28 cellular contexts compared by ENCODE assay signal in the genomic region with DNA sequence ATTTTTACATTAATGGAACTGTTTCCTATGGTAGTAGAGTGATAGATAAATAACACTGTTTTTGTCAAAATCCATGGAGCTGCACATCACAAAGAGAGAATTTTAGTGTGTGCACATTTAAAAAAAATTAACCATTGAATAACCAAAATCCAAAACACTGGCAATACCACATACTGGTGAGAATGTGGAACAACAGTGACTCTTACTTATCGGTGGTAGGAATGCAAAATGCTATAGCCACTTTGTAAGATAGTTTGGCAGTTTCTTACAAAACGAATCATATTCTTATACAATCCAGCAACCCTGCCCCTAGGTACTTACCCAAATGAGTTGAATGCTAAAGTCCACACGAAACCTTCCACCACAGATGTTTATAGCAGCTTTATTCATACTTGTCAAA.
DNase-seq lines count a peak whose midpoint lies in the region; ATAC-seq, FAIRE-seq and TF ChIP-seq lines count a peak whose summit lies in the region.
"Had no signal": no experiment of that assay in that cellular context is flagged by ENCODE, and none has a peak within 500 bp of the region (broad histone marks: within the 10 kb centered on the region; RNA-seq: fewer than 3 reads in every experiment).

No MANE protein-coding gene starts in this region.

- no peaks in the 10 kb centered on the region for H3K9me3 Mint-ChIP-seq in GM23338
- H3K9me3 Mint-ChIP-seq in endodermal cell: peaks cover 44% of the 10 kb centered on the region
- H3K9me3 Mint-ChIP-seq: CD14-positive monocyte had no signal

- H3K27ac Mint-ChIP-seq in GM23338: no peak overlapping the region
- no peak overlapping the region for H3K27ac Mint-ChIP-seq in endodermal cell
- H3K27ac Mint-ChIP-seq: CD14-positive monocyte; CD4-positive, alpha-beta memory T cell; CD4-positive, CD25-positive, alpha-beta regulatory T cell; CD8-positive, alpha-beta memory T cell had no signal

- intact Hi-C loops in PC-3 (cut with micrococcal nuclease): no loop called here

- POLR2A ChIA-PET in PC-3 (lab: Charles Lee; ENCODE audit: unreplicated experiment): no interaction called here

- ATAC-seq in GM23338 (no peak), PC-3 (no peak), HG03342 (IDR thresholded peaks at IDR 0.05; ENCODE audit: unreplicated experiment) (no peak)
- ATAC-seq: A549, GM12878 had no signal

- H3K4me3 ChIP-seq in GM23338 (no peak overlapping the region), PC-3 (ENCODE audit: low read length) (no peak overlapping the region), bronchial epithelial cell (ENCODE audit: low read depth, low read length) (no peak overlapping the region), endodermal cell (ENCODE audit: low read length) (no peak overlapping the region)
- H3K4me3 ChIP-seq: A549, BLaER1, GM12878 had no signal

- CTCF ChIA-PET in PC-3 (lab: Charles Lee): no interaction called here

- BruUV-seq in PC-3 (replicated peaks; lab: Mats Ljungman, UMichigan): no TSS peak

- H3K4me1 ChIP-seq in GM23338 (ENCODE audit: insufficient read depth): no peaks in the 10 kb centered on the region
- H3K4me1 ChIP-seq in PC-3 (ENCODE audit: insufficient read depth, low read length): no peaks in the 10 kb centered on the region
- H3K4me1 ChIP-seq in endodermal cell (ENCODE audit: control insufficient read depth, insufficient read depth, low read length): no peaks in the 10 kb centered on the region
- H3K4me1 ChIP-seq: A549, BE2C, BLaER1 had no signal

- no peaks in the 10 kb centered on the region for H3K36me3 Mint-ChIP-seq in GM23338 (ENCODE audit: low read depth)
- no peaks in the 10 kb centered on the region for H3K36me3 Mint-ChIP-seq in endodermal cell (ENCODE audit: low read depth)
- H3K36me3 Mint-ChIP-seq: CD14-positive monocyte; CD4-positive, alpha-beta memory T cell; CD4-positive, CD25-positive, alpha-beta regulatory T cell; CD8-positive, alpha-beta memory T cell had no signal

- H3K27ac ChIP-seq in GM23338 (ENCODE audit: low read depth) (no peak overlapping the region), PC-3 (ENCODE audit: low read length) (no peak overlapping the region), endodermal cell (ENCODE audit: low read depth, low read length) (no peak overlapping the region)
- H3K27ac ChIP-seq: 22Rv1, A549, BLaER1 had no signal

- H2AFZ ChIP-seq in GM23338: no peak overlapping the region
- no peak overlapping the region for H2AFZ ChIP-seq in PC-3 (ENCODE audit: low read length)

- H3K4me3 Mint-ChIP-seq in GM23338 (no peak overlapping the region), endodermal cell (no peak overlapping the region)
- H3K4me3 Mint-ChIP-seq: CD14-positive monocyte; CD4-positive, alpha-beta memory T cell; CD8-positive, alpha-beta memory T cell had no signal

- no peaks in the 10 kb centered on the region for H3K27me3 ChIP-seq in GM23338 (ENCODE audit: insufficient read depth)
- H3K27me3 ChIP-seq in PC-3 (ENCODE audit: low read length): peaks cover 4% of the 10 kb centered on the region; the same call in 1 of the 2 replicates
- H3K27me3 ChIP-seq in bronchial epithelial cell (ENCODE audit: control insufficient read depth, insufficient read depth, low read length): no peaks in the 10 kb centered on the region
- no peaks in the 10 kb centered on the region for H3K27me3 ChIP-seq in endodermal cell (ENCODE audit: control insufficient read depth, insufficient read depth, low read length, poor library complexity, severe bottlenecking)
- H3K27me3 ChIP-seq: BE2C had no signal

- DNase-seq in GM23338 (ENCODE audit: low spot score) (peak; percentile 3), PC-3 (no peak), bronchial epithelial cell (ENCODE audit: low read depth) (peak; percentile 0), endodermal cell (no peak), NCI-H2196 treated with DMSO at 0.1 percent for 48 hours (lab: John Stamatoyannopoulos, UW; ENCODE audit: unreplicated experiment) (no peak), AML-193 (lab: John Stamatoyannopoulos, UW) (no peak), NCI-H510A (lab: John Stamatoyannopoulos, UW) (no peak)
- DNase-seq: BE2C; C1 segment of cervical spinal cord; CD4-positive, alpha-beta memory T cell; CD4-positive, CD25-positive, alpha-beta regulatory T cell; CD8-positive, alpha-beta memory T cell; COR-L47; DMS 273 treated with DMSO at 0.1 percent for 48 hours; DMS153; DMS53; DMS79; DND-41; EL; GDM1 had no signal

- FAIRE-seq in bronchial epithelial cell (lab: Jason Lieb, UNC): no peak
- FAIRE-seq: A549, GM12878, GM12892, GM18507 had no signal

- H3K4me1 Mint-ChIP-seq in GM23338: no peaks in the 10 kb centered on the region
- no peaks in the 10 kb centered on the region for H3K4me1 Mint-ChIP-seq in endodermal cell
- H3K4me1 Mint-ChIP-seq: CD14-positive monocyte; CD4-positive, alpha-beta memory T cell; CD4-positive, CD25-positive, alpha-beta regulatory T cell; CD8-positive, alpha-beta memory T cell had no signal

- no peaks in the 10 kb centered on the region for H3K9me3 ChIP-seq in PC-3 (ENCODE audit: low read length)
- no peaks in the 10 kb centered on the region for H3K9me3 ChIP-seq in endodermal cell (ENCODE audit: control insufficient read depth, low read length)
- H3K9me3 ChIP-seq: A549, BE2C, BLaER1 had no signal

- H3K4me2 ChIP-seq in GM23338: no peak overlapping the region
- no peak overlapping the region for H3K4me2 ChIP-seq in PC-3 (ENCODE audit: low read length)
- H3K4me2 ChIP-seq: A549, BLaER1 had no signal

- H3K9me2 ChIP-seq in GM23338 (ENCODE audit: insufficient read depth): no peaks in the 10 kb centered on the region
- H3K9me2 ChIP-seq in PC-3 (replicated peaks; ENCODE audit: low read length): no peaks in the 10 kb centered on the region

- peak; percentile 29 to 35 for TF ChIP-seq CTCF in GM23338 (conservative IDR thresholded peaks at IDR 0.05; ENCODE audit: low read depth in 2 of 2)
- peak; percentile 25; the same call in 1 of the 2 replicates for TF ChIP-seq CTCF in PC-3 (conservative IDR thresholded peaks at IDR 0.05; ENCODE audit: low read depth, low read length)
- TF ChIP-seq CTCF in bronchial epithelial cell (IDR thresholded peaks at IDR 0.05; ENCODE audit: insufficient read depth, low read length, severe bottlenecking): no peak
- TF ChIP-seq CTCF in endodermal cell (conservative IDR thresholded peaks at IDR 0.05): peak; percentile 59

- H3K9ac ChIP-seq in PC-3 (ENCODE audit: low read length) (no peak overlapping the region), endodermal cell (ENCODE audit: extremely low read depth, low read length, poor library complexity, severe bottlenecking) (no peak overlapping the region)
- H3K9ac ChIP-seq: BLaER1 had no signal

- H3K79me2 ChIP-seq in GM23338 (replicated peaks; ENCODE audit: insufficient read depth) (no peaks in the 10 kb centered on the region), PC-3 (ENCODE audit: low read length) (no peaks in the 10 kb centered on the region)

- H3F3A ChIP-seq in GM23338 (replicated peaks; ENCODE audit: low read depth) (no peaks in the 10 kb centered on the region), PC-3 (ENCODE audit: low read length, unreplicated experiment) (no peaks in the 10 kb centered on the region)

- H3K27me3 Mint-ChIP-seq in GM23338 (ENCODE audit: insufficient read depth, low read depth, poor library complexity) (no peaks in the 10 kb centered on the region), endodermal cell (ENCODE audit: insufficient read depth) (no peaks in the 10 kb centered on the region)

- H3K36me3 ChIP-seq in GM23338 (ENCODE audit: insufficient read depth): no peaks in the 10 kb centered on the region
- H3K36me3 ChIP-seq in PC-3 (ENCODE audit: low read depth, low read length): no peaks in the 10 kb centered on the region
- H3K36me3 ChIP-seq in bronchial epithelial cell (ENCODE audit: control insufficient read depth, insufficient read depth, low read length): no peaks in the 10 kb centered on the region
- H3K36me3 ChIP-seq in endodermal cell (ENCODE audit: control insufficient read depth, insufficient read depth, low read length): no peaks in the 10 kb centered on the region
- H3K36me3 ChIP-seq: BE2C, BLaER1 had no signal

- WGBS in endodermal cell (ENCODE audit: insufficient coverage in 1 of 2, insufficient read length in 1 of 2), 2 experiments: 69% methylated on average over 3 of the region's 3 CpGs; no CpG with 5 or more reads in 1 of the 2 experiments

- H4K20me1 ChIP-seq in GM23338 (replicated peaks; ENCODE audit: insufficient read depth): no peaks in the 10 kb centered on the region
- no peaks in the 10 kb centered on the region for H4K20me1 ChIP-seq in PC-3 (ENCODE audit: low read length)
- H4K20me1 ChIP-seq: BLaER1 had no signal

TF ChIP-seq in GM23338, 12 proteins besides CTCF, POLR2A, EP300 and RAD21:
- TF ChIP-seq EZH2phosphoT487 (IDR thresholded peaks at IDR 0.05; ENCODE audit: unreplicated experiment) (no peak), POLR2AphosphoS5 (IDR thresholded peaks at IDR 0.05; ENCODE audit: low read depth) (no peak), JUNB (IDR thresholded peaks at IDR 0.05; ENCODE audit: unreplicated experiment) (no peak), ETS1 (IDR thresholded peaks at IDR 0.05) (no peak), CREB1 (CRISPR knock-in tag; IDR thresholded peaks at IDR 0.05; ENCODE audit: low read depth) (no peak)
TF ChIP-seq in GM23338: peak in this region for 0.

Comparison
In these comparisons a context has a peak if more than half of its experiments do, and no peak if none do; other contexts are left out.
1. DNase-seq: peak in GM23338 (single experiment) and bronchial epithelial cell (single experiment); none in PC-3 (single experiment), endodermal cell (single experiment), NCI-H2196 treated with DMSO at 0.1 percent for 48 hours (single experiment), AML-193 (0 of 2) and NCI-H510A (single experiment).